Comparison of ENCODE assay signal across 17 cellular contexts in the genomic region with DNA sequence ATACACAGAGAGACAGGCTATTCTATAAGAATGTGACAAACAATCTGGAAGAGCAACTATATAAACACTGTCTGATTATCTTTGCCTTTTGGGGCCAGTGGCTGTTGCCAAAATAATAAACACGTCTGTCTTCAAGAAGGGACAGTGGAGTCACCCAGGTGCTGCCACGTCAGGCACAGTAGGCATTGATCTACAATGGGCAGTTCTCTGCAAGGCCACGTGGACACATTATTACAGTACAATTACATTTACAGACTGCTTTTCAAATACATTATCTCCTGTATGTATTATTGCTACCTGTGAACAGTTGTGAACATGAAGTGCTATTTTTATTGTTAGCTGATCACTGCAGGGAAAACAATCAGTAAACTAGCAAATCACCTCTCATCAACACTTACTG. TPM values are rescaled to one million over a fixed set of nuclear protein-coding genes. Genes with fewer than 3 reads are reported as not detected.
DNase-seq lines count a peak whose midpoint lies in the region; ATAC-seq and TF ChIP-seq lines count a peak whose summit lies in the region.
"Had no signal": no experiment of that assay in that cellular context is flagged by ENCODE, and none has a peak within 500 bp of the region (broad histone marks: within the 10 kb centered on the region; RNA-seq: fewer than 3 reads in every experiment).

No MANE protein-coding gene starts in this region.

- TF ChIP-seq POLR2A in HCT116 (IDR thresholded peaks at IDR 0.05; ENCODE audit: borderline replicate concordance, extremely low read depth, insufficient read depth, insufficient read length): no peak

- POLR2A ChIA-PET in HCT116 (lab: Charles Lee): interaction anchor here (1.7 to 2.0 kb wide), 2 partner anchors 10 to 15 kb away, joined by 4 to 10 read pairs; no protein-coding TSS in a partner anchor

- H2AFZ ChIP-seq in HCT116 (ENCODE audit: low read depth, low read length, poor library complexity, severe bottlenecking) (no peak overlapping the region), fibroblast of lung (ENCODE audit: low read length) (no peak overlapping the region), parathyroid adenoma (no peak overlapping the region)

- peaks cover 100% of the 10 kb centered on the region for H3K79me2 ChIP-seq in HCT116 (ENCODE audit: insufficient read depth, low read length)
- peaks cover 86% of the 10 kb centered on the region for H3K79me2 ChIP-seq in fibroblast of lung (ENCODE audit: control insufficient read depth, insufficient read depth, low read length)
- H3K79me2 ChIP-seq in parathyroid adenoma: peaks cover 70% of the 10 kb centered on the region

- H4K20me1 ChIP-seq in BLaER1 (no peaks in the 10 kb centered on the region), HCT116 (ENCODE audit: insufficient read depth) (peaks cover 19% of the 10 kb centered on the region; the same call in 1 of the 2 replicates), fibroblast of lung (ENCODE audit: control insufficient read depth, extremely low read depth, insufficient read depth, low read length) (no peaks in the 10 kb centered on the region)

- TF ChIP-seq CTCF in HCT116 (IDR thresholded peaks at IDR 0.05 in 2 of 3, conservative IDR thresholded peaks at IDR 0.05 in 1 of 3; ENCODE audit: borderline replicate concordance in 1 of 3, insufficient read depth in 1 of 3, low read depth in 2 of 3, low read length in 2 of 3): no peak
- no peak for TF ChIP-seq CTCF in fibroblast of lung (conservative IDR thresholded peaks at IDR 0.05 in 1 of 2, IDR thresholded peaks at IDR 0.05 in 1 of 2; ENCODE audit: low read depth in 1 of 2, low read length in 2 of 2)
- no peak for TF ChIP-seq CTCF in parathyroid adenoma (IDR thresholded peaks at IDR 0.05)

- no TSS peak for BruUV-seq in HCT116 (replicated peaks; lab: Mats Ljungman, UMichigan)

- no peaks in the 10 kb centered on the region for H3K27me3 ChIP-seq in BLaER1
- H3K27me3 ChIP-seq in HCT116 (ENCODE audit: insufficient read depth, low read length): no peaks in the 10 kb centered on the region
- H3K27me3 ChIP-seq in fibroblast of lung (ENCODE audit: control insufficient read depth, insufficient read depth, low read length): no peaks in the 10 kb centered on the region
- no peaks in the 10 kb centered on the region for H3K27me3 ChIP-seq in parathyroid adenoma (ENCODE audit: control insufficient read depth, insufficient read depth, low read length)
- H3K27me3 ChIP-seq: brain microvascular endothelial cell, heart right ventricle, thyroid gland had no signal

- H3K9me3 ChIP-seq in BLaER1 (no peaks in the 10 kb centered on the region), HCT116 (ENCODE audit: control insufficient read depth in 1 of 2, insufficient read depth in 1 of 2, low read depth in 1 of 2, low read length in 2 of 2) (no peaks in the 10 kb centered on the region), fibroblast of lung (ENCODE audit: control insufficient read depth, insufficient read depth, low read depth, low read length) (no peaks in the 10 kb centered on the region), parathyroid adenoma (ENCODE audit: control insufficient read depth, low read length) (no peaks in the 10 kb centered on the region)
- H3K9me3 ChIP-seq: Caco-2, heart right ventricle, thyroid gland had no signal

- no peaks in the 10 kb centered on the region for H3K9me2 ChIP-seq in HCT116 (ENCODE audit: insufficient read depth)

- H3K4me2 ChIP-seq in BLaER1: peak overlapping the region; percentile 68
- peak overlapping the region; percentile 5; the same call in 1 of the 2 replicates for H3K4me2 ChIP-seq in HCT116 (ENCODE audit: low read length)
- H3K4me2 ChIP-seq in fibroblast of lung (ENCODE audit: extremely low read depth, insufficient read depth, low read length): no peak overlapping the region
- no peak overlapping the region for H3K4me2 ChIP-seq in parathyroid adenoma (ENCODE audit: low read length)

- no peak overlapping the region for H3K4me3 ChIP-seq in BLaER1
- no peak overlapping the region for H3K4me3 ChIP-seq in HCT116 (replicated peaks in 1 of 2; ENCODE audit: low read depth in 1 of 2, low read length in 2 of 2)
- no peak overlapping the region for H3K4me3 ChIP-seq in fibroblast of lung (replicated peaks in 1 of 4; ENCODE audit: control extremely low read depth in 1 of 4, insufficient read depth in 1 of 4, low read depth in 3 of 4, low read length in 4 of 4)
- H3K4me3 ChIP-seq in parathyroid adenoma (ENCODE audit: low read depth, low read length): no peak overlapping the region
- H3K4me3 ChIP-seq: heart right ventricle, lung, thyroid gland had no signal

- H3K9ac ChIP-seq in BLaER1: no peak overlapping the region
- no peak overlapping the region for H3K9ac ChIP-seq in HCT116 (ENCODE audit: low read length)
- H3K9ac ChIP-seq in fibroblast of lung (ENCODE audit: insufficient read depth, low read length): no peak overlapping the region
- no peak overlapping the region for H3K9ac ChIP-seq in parathyroid adenoma

- H3K36me3 ChIP-seq in BLaER1 (no peaks in the 10 kb centered on the region), HCT116 (ENCODE audit: control insufficient read depth in 1 of 2, insufficient read depth in 2 of 2, low read length in 2 of 2) (peaks cover 0 to 18% of the 10 kb centered on the region in 2 experiments; a peak in 1 of 4 replicates), fibroblast of lung (ENCODE audit: control insufficient read depth, insufficient read depth, low read length) (no peaks in the 10 kb centered on the region), parathyroid adenoma (ENCODE audit: control insufficient read depth, insufficient read depth, low read length) (no peaks in the 10 kb centered on the region)
- H3K36me3 ChIP-seq: thyroid gland had no signal

- RAD21 ChIA-PET in HCT116 (lab: Charles Lee; ENCODE audit: low non-redundant PET in 1 of 2, low total read pairs in 2 of 2, uncharacterized antibody in 2 of 2, unreplicated experiment in 2 of 2): no interaction called here

- intact Hi-C loops in HCT116 (cut with micrococcal nuclease): no loop called here

- CTCF ChIA-PET in HCT116 (lab: Charles Lee): no interaction called here

- H3K27ac ChIP-seq in BLaER1 (no peak overlapping the region), HCT116 (ENCODE audit: low read depth, low read length) (no peak overlapping the region), fibroblast of lung (ENCODE audit: insufficient read depth, low read length) (peak overlapping the region; percentile 36), parathyroid adenoma (peak overlapping the region; percentile 85)
- H3K27ac ChIP-seq: thyroid gland had no signal

- no peak for DNase-seq in HCT116 (ENCODE audit: low read depth, low spot score)
- DNase-seq in fibroblast of lung (ENCODE audit: low read depth in 2 of 2): no peak
- DNase-seq in NCI-H187 treated with DMSO at 0.1 percent for 48 hours (lab: John Stamatoyannopoulos, UW): no peak
- no peak for DNase-seq in stimulated activated naive CD4-positive, alpha-beta T cell treated with Interleukin-2 at 50 U/mL for 16 hours (lab: John Stamatoyannopoulos, UW)
- DNase-seq in iPS-NIHi7 (ENCODE audit: extremely low spot score): no peak
- DNase-seq: activated CD4-positive, alpha-beta T cell treated with anti-CD3 and anti-CD28 coated beads for 4 hours; AML-193; brain microvascular endothelial cell; Caco-2; cortex of kidney; heart right ventricle; NCI-H510A treated with DMSO at 0.1 percent for 48 hours; thyroid gland had no signal

- no peak for TF ChIP-seq RAD21 in HCT116 (IDR thresholded peaks at IDR 0.05; ENCODE audit: low read depth)

- ATAC-seq in HCT116: no peak
- ATAC-seq: heart right ventricle; stimulated activated effector memory CD8-positive, alpha-beta T cell treated with anti-CD3 and anti-CD28 coated beads, Interleukin-12 subunit alpha, Interleukin-12 subunit beta, amount 100 ng/mL, for 72 hours had no signal

- peaks cover 55% of the 10 kb centered on the region for H3K4me1 ChIP-seq in BLaER1
- peaks cover 45 to 59% of the 10 kb centered on the region in 2 experiments for H3K4me1 ChIP-seq in HCT116 (ENCODE audit: control insufficient read depth in 1 of 2, insufficient read depth in 2 of 2, low read length in 2 of 2)
- H3K4me1 ChIP-seq in fibroblast of lung (ENCODE audit: control insufficient read depth, extremely low read depth, insufficient read depth, low read length): peaks cover 13% of the 10 kb centered on the region
- H3K4me1 ChIP-seq in parathyroid adenoma: peaks cover 52% of the 10 kb centered on the region

TF ChIP-seq in HCT116, 20 proteins besides CTCF, POLR2A, EP300 and RAD21 (continues in another document):
- TF ChIP-seq SIN3A (IDR thresholded peaks at IDR 0.05; ENCODE audit: low read depth) (no peak), EZH2 (IDR thresholded peaks at IDR 0.05) (no peak), REST (IDR thresholded peaks at IDR 0.05; ENCODE audit: low read depth) (no peak), CBX3 (IDR thresholded peaks at IDR 0.05; ENCODE audit: low read depth) (no peak), FOSL1 (IDR thresholded peaks at IDR 0.05; ENCODE audit: low read depth) (no peak), SP1 (IDR thresholded peaks at IDR 0.05; ENCODE audit: low read depth) (no peak)

RNA-seq across cellular contexts. Expression of gene DNMBP, which starts 14.0 kb away (rescaled TPM):
- 60.3 TPM for total RNA-seq in HCT116 (2021; ENCODE audit: unreplicated experiment)
- 25.2 and 36.2 TPM in 2 replicates for polyA plus RNA-seq in HCT116 (2012)
- 5.9 and 12.9 TPM in 2 replicates for total RNA-seq in fibroblast of lung
- polyA plus RNA-seq in fibroblast of lung: 17.6 and 21.2 TPM in 2 replicates
- polyA plus RNA-seq in fibroblast of lung (2012): 11.3 and 15.0 TPM in 2 replicates
- polyA minus RNA-seq in fibroblast of lung (ENCODE audit: low replicate concordance): 13.8 and 16.1 TPM in 2 replicates

Comparison
In these comparisons a context has a peak if more than half of its experiments do, and no peak if none do; other contexts are left out.
1. H3K27ac ChIP-seq: peak in fibroblast of lung (single experiment) and parathyroid adenoma (single experiment); none in BLaER1 (single experiment) and HCT116 (single experiment).
2. H3K4me2 ChIP-seq: peak in BLaER1 (single experiment) and HCT116 (single experiment); none in fibroblast of lung (single experiment) and parathyroid adenoma (single experiment).